In genomic region chr14:22549981-22550670, GRCh38 we compare ENCODE assay signal across 8 cellular contexts. TPM values are rescaled to one million over a fixed set of nuclear protein-coding genes. Genes with fewer than 3 reads are reported as not detected.
A peak's percentile ranks its signal among the peaks of the same experiment; 100 is the strongest.
DNase-seq lines count a peak whose midpoint lies in the region; ATAC-seq and TF ChIP-seq lines count a peak whose summit lies in the region.

No MANE protein-coding gene starts in this region.

- no peaks in the 10 kb centered on the region for H3K9me3 ChIP-seq in effector memory CD4-positive, alpha-beta T cell (ENCODE audit: control insufficient read depth, low read length)
- no peaks in the 10 kb centered on the region for H3K9me3 ChIP-seq in uterus

- ATAC-seq in GM18870 (IDR thresholded peaks at IDR 0.05; ENCODE audit: unreplicated experiment) (peak; percentile 77), HG03045 (IDR thresholded peaks at IDR 0.05; ENCODE audit: unreplicated experiment) (peak; percentile 59), HG03135 (IDR thresholded peaks at IDR 0.05; ENCODE audit: unreplicated experiment) (no peak)
- ATAC-seq in stimulated activated memory B cell treated with anti-CD40 and anti-IgM and Interleukin-4, amounts not matched to agents 10 μg/mL and 1 μg/mL and 100 μg/mL, for 72 hours = peak; percentile 95

- DNase-seq in T-helper 2 cell = peak in 4 of 5 experiments; percentile 50 to 90 (median 66)
- peak; percentile 50 to 75 (median 59) for DNase-seq in effector memory CD4-positive, alpha-beta T cell
- no peak for DNase-seq in uterus
- no peak for DNase-seq in caudate nucleus (lab: John Stamatoyannopoulos, UW)

- no peak for TF ChIP-seq CTCF in uterus (IDR thresholded peaks at IDR 0.05)

- peaks cover 70% of the 10 kb centered on the region for H3K36me3 ChIP-seq in effector memory CD4-positive, alpha-beta T cell (ENCODE audit: control insufficient read depth, insufficient read depth, low read length)
- H3K36me3 ChIP-seq in uterus = no peaks in the 10 kb centered on the region

- peak overlapping the region; percentile 98 for H3K27ac Mint-ChIP-seq in stimulated activated memory B cell treated with anti-CD40 and anti-IgM and Interleukin-4, amounts not matched to agents 10 μg/mL and 1 μg/mL and 100 μg/mL, for 72 hours

- intact Hi-C loops in uterus (cut with DNase I; ENCODE audit: low total_unique reads) = loop anchor here (10.0 kb wide), 1 partner anchor 105 kb away; no protein-coding TSS in a partner anchor

- no peaks in the 10 kb centered on the region for H3K27me3 ChIP-seq in effector memory CD4-positive, alpha-beta T cell (replicated peaks; ENCODE audit: control insufficient read depth, insufficient read depth, low read length, poor library complexity, severe bottlenecking)
- no peaks in the 10 kb centered on the region for H3K27me3 ChIP-seq in uterus

- H3K27me3 Mint-ChIP-seq in stimulated activated memory B cell treated with anti-CD40 and anti-IgM and Interleukin-4, amounts not matched to agents 10 μg/mL and 1 μg/mL and 100 μg/mL, for 72 hours = no peaks in the 10 kb centered on the region

- H3K4me3 ChIP-seq in effector memory CD4-positive, alpha-beta T cell (ENCODE audit: insufficient read depth, low read depth, low read length, poor library complexity, severe bottlenecking) = peak overlapping the region; percentile 22
- no peak overlapping the region for H3K4me3 ChIP-seq in uterus

- peaks cover 82% of the 10 kb centered on the region for H3K4me1 Mint-ChIP-seq in stimulated activated memory B cell treated with anti-CD40 and anti-IgM and Interleukin-4, amounts not matched to agents 10 μg/mL and 1 μg/mL and 100 μg/mL, for 72 hours

- H3K36me3 Mint-ChIP-seq in stimulated activated memory B cell treated with anti-CD40 and anti-IgM and Interleukin-4, amounts not matched to agents 10 μg/mL and 1 μg/mL and 100 μg/mL, for 72 hours = peaks cover 38% of the 10 kb centered on the region

- no peak for TF ChIP-seq POLR2A in uterus (IDR thresholded peaks at IDR 0.05)

- peaks cover 98% of the 10 kb centered on the region for H3K4me1 ChIP-seq in effector memory CD4-positive, alpha-beta T cell (ENCODE audit: control insufficient read depth, insufficient read depth, low read length, poor library complexity, severe bottlenecking)
- H3K4me1 ChIP-seq in uterus = no peaks in the 10 kb centered on the region

- peak overlapping the region; percentile 68 for H3K4me3 Mint-ChIP-seq in stimulated activated memory B cell treated with anti-CD40 and anti-IgM and Interleukin-4, amounts not matched to agents 10 μg/mL and 1 μg/mL and 100 μg/mL, for 72 hours

- peak overlapping the region; percentile 99 for H3K27ac ChIP-seq in effector memory CD4-positive, alpha-beta T cell (ENCODE audit: insufficient read depth, low read length, poor library complexity, severe bottlenecking)
- H3K27ac ChIP-seq in uterus (no peak overlapping the region), caudate nucleus (ENCODE audit: low read depth, low read length) (no peak overlapping the region)

- no peaks in the 10 kb centered on the region for H3K9me3 Mint-ChIP-seq in stimulated activated memory B cell treated with anti-CD40 and anti-IgM and Interleukin-4, amounts not matched to agents 10 μg/mL and 1 μg/mL and 100 μg/mL, for 72 hours

RNA-seq across cellular contexts. Expression of gene DAD1, which starts 38.9 kb away (rescaled TPM):
- 100 to 1,000 TPM in 3 of 4 donors, 10 to 100 TPM in 1; 92.2 to 375 (median 207) TPM for total RNA-seq in uterus

RNA-seq across cellular contexts. Expression of gene ABHD4, which starts 48.0 kb away (rescaled TPM):
- total RNA-seq in uterus = 10 to 100 TPM; 17.9 to 40.0 (median 28.6) TPM

Comparison
In these comparisons a context has a peak if more than half of its experiments do, and no peak if none do; other contexts are left out.
1. DNase-seq: peak in T-helper 2 cell (4 of 5) and effector memory CD4-positive, alpha-beta T cell (3 of 3); none in uterus (0 of 2) and caudate nucleus (0 of 61).